Comparison of ENCODE assay signal across 11 cellular contexts in the genomic region with DNA sequence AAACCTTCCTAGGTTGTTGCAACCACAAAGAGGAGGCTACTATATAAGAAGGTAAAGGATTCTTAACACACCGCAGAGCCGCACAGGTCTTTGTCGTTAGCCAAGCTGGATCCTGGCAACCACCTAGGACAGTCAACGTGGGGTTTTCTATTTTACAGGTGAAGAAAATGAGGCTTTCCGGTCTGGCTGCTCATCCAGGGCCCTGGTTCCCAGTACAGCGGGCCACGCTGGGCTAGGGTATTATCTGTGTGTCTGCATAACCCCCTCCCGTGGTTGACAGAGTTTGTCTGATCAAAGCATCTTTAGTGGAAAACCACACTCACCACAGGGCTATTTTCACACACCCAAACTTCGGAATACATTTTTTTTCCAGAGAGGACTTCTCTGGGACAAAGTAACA. TPM values are rescaled to one million over a fixed set of nuclear protein-coding genes. Genes with fewer than 3 reads are reported as not detected.
DNase-seq lines count a peak whose midpoint lies in the region; ATAC-seq lines count a peak whose summit lies in the region.
"Had no signal": no experiment of that assay in that cellular context is flagged by ENCODE, and none has a peak within 500 bp of the region (broad histone marks: within the 10 kb centered on the region; RNA-seq: fewer than 3 reads in every experiment).

No MANE protein-coding gene starts in this region.

- no peak overlapping the region for H3K4me3 ChIP-seq in SJCRH30
- H3K4me3 ChIP-seq: tibial nerve had no signal

- H3K4me1 Mint-ChIP-seq in immature natural killer cell = no peaks in the 10 kb centered on the region
- H3K4me1 Mint-ChIP-seq in stimulated activated naive CD8-positive, alpha-beta T cell treated with anti-CD3 and anti-CD28 coated beads, Interleukin-15, amount 100 ng/mL, for 72 hours = peaks cover 20% of the 10 kb centered on the region

- H3K27ac ChIP-seq in SJCRH30 = no peak overlapping the region

- H3K4me1 ChIP-seq in SJCRH30 = no peaks in the 10 kb centered on the region

- H3K27ac Mint-ChIP-seq in immature natural killer cell = peak overlapping the region in 2 of 6 donors; percentile 8 to 63
- H3K27ac Mint-ChIP-seq in stimulated activated naive CD8-positive, alpha-beta T cell treated with anti-CD3 and anti-CD28 coated beads, Interleukin-15, amount 100 ng/mL, for 72 hours = peak overlapping the region in 1 of 2 donors; percentile 8
- H3K27ac Mint-ChIP-seq: activated B cell treated with CpG ODN at 0.5 μM for 24 hours had no signal

- peak; percentile 25 for DNase-seq in activated gamma-delta T cell treated with Interleukin-2 at 50 U/mL for 16 hours
- no peak for DNase-seq in activated gamma-delta T cell (lab: John Stamatoyannopoulos, UW)
- DNase-seq in activated T-cell treated with anti-CD3 and anti-CD28 coated beads for 1 hour (ENCODE audit: low read depth) = peak; percentile 23
- peak; percentile 18 to 36 (median 22) for DNase-seq in immature natural killer cell
- peak; percentile 51 to 80 for DNase-seq in stimulated activated naive CD8-positive, alpha-beta T cell treated with anti-CD3 and anti-CD28 coated beads, Interleukin-15, amount 100 ng/mL, for 72 hours
- DNase-seq in SJCRH30 = no peak
- DNase-seq in GM19238 (ENCODE audit: insufficient read length, low spot score) = no peak
- no peak for DNase-seq in SHP77 treated with DMSO at 0.1 percent for 48 hours (lab: John Stamatoyannopoulos, UW)
- DNase-seq: activated B cell treated with CpG ODN at 0.5 μM for 24 hours had no signal

- H3K9me3 ChIP-seq in SJCRH30 (replicated peaks) = no peaks in the 10 kb centered on the region

- H3K9me3 Mint-ChIP-seq in immature natural killer cell = peaks cover 0 to 3% (median 0%) of the 10 kb centered on the region in 6 donors
- H3K9me3 Mint-ChIP-seq in stimulated activated naive CD8-positive, alpha-beta T cell treated with anti-CD3 and anti-CD28 coated beads, Interleukin-15, amount 100 ng/mL, for 72 hours = peaks cover 4 to 6% of the 10 kb centered on the region in 2 donors
- H3K9me3 Mint-ChIP-seq: IgD-negative memory B cell had no signal

- H3K27me3 Mint-ChIP-seq in immature natural killer cell (ENCODE audit: low read depth in 3 of 3) = peaks cover 0 to 8% (median 5%) of the 10 kb centered on the region in 3 donors
- H3K27me3 Mint-ChIP-seq in stimulated activated naive CD8-positive, alpha-beta T cell treated with anti-CD3 and anti-CD28 coated beads, Interleukin-15, amount 100 ng/mL, for 72 hours = no peaks in the 10 kb centered on the region

- peak; percentile 77 for ATAC-seq in stimulated activated naive CD8-positive, alpha-beta T cell treated with anti-CD3 and anti-CD28 coated beads, Interleukin-15, amount 100 ng/mL, for 72 hours

- H3K27me3 ChIP-seq in SJCRH30 = no peaks in the 10 kb centered on the region; the same call in 1 of the 2 replicates

- no peak overlapping the region for H3K4me3 Mint-ChIP-seq in immature natural killer cell
- H3K4me3 Mint-ChIP-seq in stimulated activated naive CD8-positive, alpha-beta T cell treated with anti-CD3 and anti-CD28 coated beads, Interleukin-15, amount 100 ng/mL, for 72 hours = no peak overlapping the region
- H3K4me3 Mint-ChIP-seq: activated B cell treated with CpG ODN at 0.5 μM for 24 hours, IgD-negative memory B cell had no signal

- no peaks in the 10 kb centered on the region for H3K36me3 Mint-ChIP-seq in immature natural killer cell
- H3K36me3 Mint-ChIP-seq: IgD-negative memory B cell had no signal

- no peaks in the 10 kb centered on the region for H3K36me3 ChIP-seq in SJCRH30
- H3K36me3 ChIP-seq: tibial nerve had no signal

RNA-seq across cellular contexts. Expression of a gene that starts 39.0 kb away (rescaled TPM):
- 1 to 10 TPM in 1 of 3 donors, under 1 TPM in 2; 0.40 to 2.3 (median 0.61) TPM for polyA plus RNA-seq in immature natural killer cell
- 14.8 and 14.9 TPM in 2 replicates for total RNA-seq in SJCRH30 (2014; rRNA removed; shearing (Covaris generic))
- polyA plus RNA-seq: IgD-negative memory B cell had no signal

Comparison
In these comparisons a context has a peak if more than half of its experiments do, and no peak if none do; other contexts are left out.
1. DNase-seq: peak in activated gamma-delta T cell treated with Interleukin-2 at 50 U/mL for 16 hours (single experiment), activated T-cell treated with anti-CD3 and anti-CD28 coated beads for 1 hour (single experiment), immature natural killer cell (3 of 3) and stimulated activated naive CD8-positive, alpha-beta T cell treated with anti-CD3 and anti-CD28 coated beads, Interleukin-15, amount 100 ng/mL, for 72 hours (2 of 2); none in activated gamma-delta T cell (single experiment), SJCRH30 (0 of 2), GM19238 (single experiment) and SHP77 treated with DMSO at 0.1 percent for 48 hours (single experiment).